ENCODE assay signal across 1 cellular context in the genomic region with DNA sequence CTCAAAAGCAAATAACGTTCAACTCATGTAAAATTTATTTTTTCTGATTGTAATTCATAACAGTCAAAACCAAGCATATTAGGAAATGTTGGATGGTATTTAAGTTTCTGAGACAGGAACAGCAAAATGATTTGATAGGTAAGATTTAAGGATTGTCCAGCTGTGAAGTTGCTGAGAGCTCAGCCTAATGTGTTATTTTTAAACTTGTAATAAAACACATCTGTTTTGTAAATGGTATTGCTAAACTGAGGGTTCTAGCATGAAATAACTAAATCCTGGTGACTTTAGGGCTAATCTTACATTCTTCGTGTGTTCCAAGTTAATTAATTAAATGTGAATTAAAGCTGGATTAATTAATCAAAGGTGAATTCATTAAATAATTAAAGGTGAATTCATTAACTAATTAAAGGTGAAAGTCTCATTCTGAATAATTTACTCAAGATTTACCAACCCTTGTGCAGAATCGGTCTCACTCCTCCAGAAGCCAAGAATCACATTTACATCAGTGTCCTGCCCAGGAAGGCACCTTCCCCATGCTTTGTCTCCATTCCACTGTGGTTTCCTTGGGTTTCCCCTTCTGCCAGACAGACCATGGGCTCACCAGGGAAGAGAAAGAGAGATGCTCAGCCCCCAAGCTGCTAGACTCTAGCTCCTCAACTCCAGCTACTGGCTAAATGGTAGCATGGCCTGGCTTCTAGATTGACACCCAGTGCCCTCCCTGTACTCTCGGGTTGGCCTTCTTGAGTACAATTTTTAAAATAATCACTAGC.
TF ChIP-seq lines count a peak whose summit lies in the region.

No MANE protein-coding gene starts in this region.

TF ChIP-seq in IMR-90, 13 proteins besides CTCF, POLR2A, EP300 and RAD21 (continued from another document):
- TF ChIP-seq, protein P1, sequence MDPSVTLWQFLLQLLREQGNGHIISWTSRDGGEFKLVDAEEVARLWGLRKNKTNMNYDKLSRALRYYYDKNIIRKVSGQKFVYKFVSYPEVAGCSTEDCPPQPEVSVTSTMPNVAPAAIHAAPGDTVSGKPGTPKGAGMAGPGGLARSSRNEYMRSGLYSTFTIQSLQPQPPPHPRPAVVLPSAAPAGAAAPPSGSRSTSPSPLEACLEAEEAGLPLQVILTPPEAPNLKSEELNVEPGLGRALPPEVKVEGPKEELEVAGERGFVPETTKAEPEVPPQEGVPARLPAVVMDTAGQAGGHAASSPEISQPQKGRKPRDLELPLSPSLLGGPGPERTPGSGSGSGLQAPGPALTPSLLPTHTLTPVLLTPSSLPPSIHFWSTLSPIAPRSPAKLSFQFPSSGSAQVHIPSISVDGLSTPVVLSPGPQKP (IDR thresholded peaks at IDR 0.05; ENCODE audit: borderline replicate concordance, low read depth, low read length) = no peak
- TF ChIP-seq RFX5 (IDR thresholded peaks at IDR 0.05; ENCODE audit: low read depth, low read length) = no peak
- no peak for TF ChIP-seq CEBPB (IDR thresholded peaks at IDR 0.05; ENCODE audit: low read depth, low read length)
